ENCODE assay signal across 13 cellular contexts in genomic region chr14:48584031-48584430, GRCh38.
DNase-seq lines count a peak whose midpoint lies in the region; ATAC-seq, FAIRE-seq and TF ChIP-seq lines count a peak whose summit lies in the region.
"Had no signal": no experiment of that assay in that cellular context is flagged by ENCODE, and none has a peak within 500 bp of the region (broad histone marks: within the 10 kb centered on the region; RNA-seq: fewer than 3 reads in every experiment).

No MANE protein-coding gene starts in this region.

- no peak overlapping the region for H3K27ac Mint-ChIP-seq in activated CD4-positive, alpha-beta T cell treated with anti-CD3 and anti-CD28 coated beads, Interleukin-2, amount 10 ng/mL, durations not matched to agents 24 days and 14 days

- H3K27me3 Mint-ChIP-seq in activated CD4-positive, alpha-beta T cell treated with anti-CD3 and anti-CD28 coated beads, Interleukin-2, amount 10 ng/mL, durations not matched to agents 24 days and 14 days, result no peaks in the 10 kb centered on the region

- no peaks in the 10 kb centered on the region for H3K36me3 Mint-ChIP-seq in activated CD4-positive, alpha-beta T cell treated with anti-CD3 and anti-CD28 coated beads, Interleukin-2, amount 10 ng/mL, durations not matched to agents 24 days and 14 days (ENCODE audit: low read depth)

- no peak overlapping the region for H3K27ac ChIP-seq in foreskin keratinocyte

- intact Hi-C loops in activated CD4-positive, alpha-beta T cell treated with anti-CD3 and anti-CD28 coated beads, Interleukin-2, amount 10 ng/mL, durations not matched to agents 24 days and 14 days (cut with micrococcal nuclease), result no loop called here

- ATAC-seq in GM19043 (IDR thresholded peaks at IDR 0.05; ENCODE audit: low read depth, unreplicated experiment) (peak; percentile 56), HG02798 (IDR thresholded peaks at IDR 0.05; ENCODE audit: poor library complexity, unreplicated experiment) (peak; percentile 62), foreskin keratinocyte (peak; percentile 84)

- no peak for FAIRE-seq in HTR-8/SVneo (lab: Jason Lieb, UNC)
- FAIRE-seq: colon had no signal

- no peak for TF ChIP-seq CTCF in foreskin keratinocyte (conservative IDR thresholded peaks at IDR 0.05)

- no peaks in the 10 kb centered on the region for H3K27me3 ChIP-seq in foreskin keratinocyte

- H3K4me1 Mint-ChIP-seq in activated CD4-positive, alpha-beta T cell treated with anti-CD3 and anti-CD28 coated beads, Interleukin-2, amount 10 ng/mL, durations not matched to agents 24 days and 14 days, result no peaks in the 10 kb centered on the region

- DNase-seq in HTR-8/SVneo (ENCODE audit: insufficient read length, low spot score), result peak; percentile 15
- peak in 1 of 2 donors; percentile 50 for DNase-seq in foreskin keratinocyte
- DNase-seq in NCI-H128 (lab: John Stamatoyannopoulos, UW; ENCODE audit: unreplicated experiment), result no peak
- DNase-seq in NCI-H2029 (lab: John Stamatoyannopoulos, UW), result no peak
- no peak for DNase-seq in medulla oblongata (ENCODE audit: extremely low spot score)
- no peak for DNase-seq in activated CD4-positive, alpha-beta T cell treated with anti-CD3 and anti-CD28 coated beads, Interleukin-2, amount 10 ng/mL, durations not matched to agents 24 days and 14 days
- DNase-seq: activated CD4-positive, alpha-beta T cell treated with anti-CD3 and anti-CD28 coated beads, Interleukin-2, amount 50 U/mL, for 4 hours; activated naive CD4-positive, alpha-beta T cell treated with Interleukin-2 at 50 U/mL for 16 hours; Caco-2 had no signal

- no peak overlapping the region for H3K4me3 Mint-ChIP-seq in activated CD4-positive, alpha-beta T cell treated with anti-CD3 and anti-CD28 coated beads, Interleukin-2, amount 10 ng/mL, durations not matched to agents 24 days and 14 days

- no peaks in the 10 kb centered on the region for H3K9me3 Mint-ChIP-seq in activated CD4-positive, alpha-beta T cell treated with anti-CD3 and anti-CD28 coated beads, Interleukin-2, amount 10 ng/mL, durations not matched to agents 24 days and 14 days

- no peaks in the 10 kb centered on the region for H3K4me1 ChIP-seq in foreskin keratinocyte
- H3K4me1 ChIP-seq: Caco-2, HAP-1 had no signal
